In the genomic region with DNA sequence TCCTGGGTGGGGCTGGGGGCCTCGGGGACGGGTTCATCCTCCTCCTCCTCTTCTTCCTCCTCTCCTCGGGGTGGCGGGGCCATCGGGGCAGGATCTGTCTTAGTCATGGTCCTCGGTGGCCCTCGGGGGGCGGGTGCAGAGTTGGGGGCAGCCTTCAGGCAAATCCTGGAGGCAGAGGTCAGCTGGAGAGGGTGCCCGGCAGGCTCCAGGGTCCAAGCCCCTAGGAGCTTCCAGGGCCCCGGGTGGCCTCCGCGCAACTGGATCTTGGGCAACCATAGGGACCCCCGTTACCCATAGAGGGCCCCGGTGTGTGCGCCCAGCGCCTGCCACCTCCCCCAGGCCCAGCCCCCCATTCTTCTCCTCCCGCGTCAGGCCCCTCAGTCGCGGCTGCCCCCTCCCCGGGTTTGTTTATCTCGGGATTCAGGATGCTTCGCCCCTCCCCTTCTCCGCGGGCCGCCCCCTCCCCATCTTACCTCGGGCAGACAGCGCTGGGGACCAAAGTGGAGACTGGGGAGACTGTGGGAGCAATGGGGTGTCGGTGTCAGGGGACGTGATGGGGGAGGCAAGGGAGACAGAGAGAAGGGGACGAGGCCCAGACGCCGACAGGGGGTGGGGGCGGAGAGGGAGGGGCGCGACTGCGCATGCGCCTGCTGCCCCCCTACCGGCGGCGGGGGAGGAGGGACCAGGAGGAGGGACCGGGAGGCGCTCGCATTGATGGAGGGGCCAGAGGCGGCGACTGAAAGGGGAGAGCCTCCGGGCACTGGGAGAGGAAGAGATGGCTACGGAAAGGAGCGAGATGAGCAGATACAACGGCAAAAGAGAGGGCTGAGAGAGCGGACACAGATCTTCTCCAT, we compare ENCODE assay signal across 8 cellular contexts. TPM values are rescaled to one million over a fixed set of nuclear protein-coding genes. Genes with fewer than 3 reads are reported as not detected.
DNase-seq lines count a peak whose midpoint lies in the region; ATAC-seq and TF ChIP-seq lines count a peak whose summit lies in the region.

A gene with protein sequence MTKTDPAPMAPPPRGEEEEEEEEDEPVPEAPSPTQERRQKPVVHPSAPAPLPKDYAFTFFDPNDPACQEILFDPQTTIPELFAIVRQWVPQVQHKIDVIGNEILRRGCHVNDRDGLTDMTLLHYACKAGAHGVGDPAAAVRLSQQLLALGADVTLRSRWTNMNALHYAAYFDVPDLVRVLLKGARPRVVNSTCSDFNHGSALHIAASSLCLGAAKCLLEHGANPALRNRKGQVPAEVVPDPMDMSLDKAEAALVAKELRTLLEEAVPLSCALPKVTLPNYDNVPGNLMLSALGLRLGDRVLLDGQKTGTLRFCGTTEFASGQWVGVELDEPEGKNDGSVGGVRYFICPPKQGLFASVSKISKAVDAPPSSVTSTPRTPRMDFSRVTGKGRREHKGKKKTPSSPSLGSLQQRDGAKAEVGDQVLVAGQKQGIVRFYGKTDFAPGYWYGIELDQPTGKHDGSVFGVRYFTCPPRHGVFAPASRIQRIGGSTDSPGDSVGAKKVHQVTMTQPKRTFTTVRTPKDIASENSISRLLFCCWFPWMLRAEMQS (minus strand): TSS at position 623 of the 854 bp plus-strand sequence. CDS start 516 bp downstream, at position 107.

- CTCF ChIA-PET in activated naive CD4-positive, alpha-beta T cell treated with anti-CD3 and anti-CD28 coated beads for 36 hours (lab: Charles Lee), result no interaction called here
- CTCF ChIA-PET in RWPE1 (lab: Yijun Ruan, JAX), result no interaction called here

- H3K4me1 ChIP-seq in thoracic aorta (ENCODE audit: control insufficient read depth in 1 of 2, low read depth in 2 of 2), result peaks cover 5 to 10% of the 10 kb centered on the region in 2 donors

- POLR2A ChIA-PET in RWPE1 (lab: Yijun Ruan, JAX; ENCODE audit: low non-redundant PET), result no interaction called here

- no peaks in the 10 kb centered on the region for H3K27me3 Mint-ChIP-seq in activated naive CD4-positive, alpha-beta T cell treated with anti-CD3 and anti-CD28 coated beads for 36 hours (ENCODE audit: low read depth)

- no peaks in the 10 kb centered on the region for H3K27me3 ChIP-seq in neural cell (ENCODE audit: insufficient read depth, low read depth, low read length)
- H3K27me3 ChIP-seq in thoracic aorta (replicated peaks; ENCODE audit: insufficient read depth), result no peaks in the 10 kb centered on the region

- H3K36me3 Mint-ChIP-seq in activated naive CD4-positive, alpha-beta T cell treated with anti-CD3 and anti-CD28 coated beads for 36 hours (ENCODE audit: low read depth), result peaks cover 28% of the 10 kb centered on the region

- H3K9ac ChIP-seq in neural cell (ENCODE audit: low read length), result peak within 1 kb of the TSS; percentile 96

- peak; percentile 20 for TF ChIP-seq RAD21 in neural cell (conservative IDR thresholded peaks at IDR 0.05)

- H3K9me3 ChIP-seq in neural cell (ENCODE audit: low read length), result no peaks in the 10 kb centered on the region
- no peaks in the 10 kb centered on the region for H3K9me3 ChIP-seq in thoracic aorta

- H3K27ac ChIP-seq in neural cell (ENCODE audit: low read length) (peak within 1 kb of the TSS; percentile 84), thoracic aorta (peak within 1 kb of the TSS; percentile 81 to 83), RWPE1 (no peak within 1 kb of the TSS)

- intact Hi-C loops in activated naive CD4-positive, alpha-beta T cell treated with anti-CD3 and anti-CD28 coated beads for 36 hours (cut with micrococcal nuclease), result no loop called here

- peaks cover 25% of the 10 kb centered on the region for H3K79me2 ChIP-seq in neural cell (replicated peaks; ENCODE audit: insufficient read depth, low read length)

- H3F3A ChIP-seq in neural cell (ENCODE audit: insufficient read depth, low read length, poor library complexity, severe bottlenecking), result no peaks in the 10 kb centered on the region

- peak within 1 kb of the TSS; percentile 96 for H3K4me3 ChIP-seq in neural cell (ENCODE audit: low read length)
- peak within 1 kb of the TSS; percentile 99 for H3K4me3 ChIP-seq in thoracic aorta

- H4K20me1 ChIP-seq in neural cell (ENCODE audit: insufficient read depth), result no peaks in the 10 kb centered on the region

- peak within 1 kb of the TSS; percentile 83 for H2AFZ ChIP-seq in neural cell (ENCODE audit: low read depth, low read length)

- no peak within 1 kb of the TSS for H3K27ac Mint-ChIP-seq in activated naive CD4-positive, alpha-beta T cell treated with anti-CD3 and anti-CD28 coated beads for 36 hours

- peak within 1 kb of the TSS; percentile 33 for H3K4me3 Mint-ChIP-seq in activated naive CD4-positive, alpha-beta T cell treated with anti-CD3 and anti-CD28 coated beads for 36 hours

- peaks cover 31% of the 10 kb centered on the region for H3K4me1 Mint-ChIP-seq in activated naive CD4-positive, alpha-beta T cell treated with anti-CD3 and anti-CD28 coated beads for 36 hours (ENCODE audit: low read depth)

- ATAC-seq in thoracic aorta (ENCODE audit: insufficient number of reproducible peaks, low FRiP score, low read depth) (peak; percentile 66), HG03432 (IDR thresholded peaks at IDR 0.05; ENCODE audit: unreplicated experiment) (no peak)

- peak; percentile 24 for TF ChIP-seq EP300 in neural cell (conservative IDR thresholded peaks at IDR 0.05; ENCODE audit: poor library complexity, severe bottlenecking)

- H3K9me3 Mint-ChIP-seq in activated naive CD4-positive, alpha-beta T cell treated with anti-CD3 and anti-CD28 coated beads for 36 hours, result no peaks in the 10 kb centered on the region

- H3K36me3 ChIP-seq in neural cell (ENCODE audit: insufficient read depth, low read length) (no peaks in the 10 kb centered on the region), thoracic aorta (no peaks in the 10 kb centered on the region)

- peak within 1 kb of the TSS; percentile 88 for H3K4me2 ChIP-seq in neural cell (ENCODE audit: low read length)

- peak; percentile 63 for DNase-seq in DMS79 treated with DMSO at 0.1 percent for 48 hours (lab: John Stamatoyannopoulos, UW)
- DNase-seq in NCI-H2171 (lab: John Stamatoyannopoulos, UW), result peak; percentile 50
- DNase-seq in activated naive CD4-positive, alpha-beta T cell treated with anti-CD3 and anti-CD28 coated beads for 36 hours, result no peak
- DNase-seq in globus pallidus (ENCODE audit: low spot score), result peak; percentile 82
- no peak for DNase-seq in thoracic aorta (ENCODE audit: low spot score)
- DNase-seq in RWPE1 (ENCODE audit: low spot score), result no peak

- H3K9me2 ChIP-seq in neural cell (ENCODE audit: insufficient read depth, low read length), result no peaks in the 10 kb centered on the region

- TF ChIP-seq CTCF in neural cell (IDR thresholded peaks at IDR 0.05; ENCODE audit: poor library complexity, severe bottlenecking) (peak; percentile 24), thoracic aorta (IDR thresholded peaks at IDR 0.05) (peak; percentile 46), RWPE1 (conservative IDR thresholded peaks at IDR 0.05; ENCODE audit: low read depth) (no peak)

TF ChIP-seq in neural cell, 6 proteins besides CTCF, POLR2A, EP300 and RAD21:
- TF ChIP-seq TAF1 (IDR thresholded peaks at IDR 0.05; ENCODE audit: low read depth), result peak; percentile 55
- TF ChIP-seq SMC3 (conservative IDR thresholded peaks at IDR 0.05; ENCODE audit: poor library complexity), result peak; percentile 27
- TF ChIP-seq, protein P1, sequence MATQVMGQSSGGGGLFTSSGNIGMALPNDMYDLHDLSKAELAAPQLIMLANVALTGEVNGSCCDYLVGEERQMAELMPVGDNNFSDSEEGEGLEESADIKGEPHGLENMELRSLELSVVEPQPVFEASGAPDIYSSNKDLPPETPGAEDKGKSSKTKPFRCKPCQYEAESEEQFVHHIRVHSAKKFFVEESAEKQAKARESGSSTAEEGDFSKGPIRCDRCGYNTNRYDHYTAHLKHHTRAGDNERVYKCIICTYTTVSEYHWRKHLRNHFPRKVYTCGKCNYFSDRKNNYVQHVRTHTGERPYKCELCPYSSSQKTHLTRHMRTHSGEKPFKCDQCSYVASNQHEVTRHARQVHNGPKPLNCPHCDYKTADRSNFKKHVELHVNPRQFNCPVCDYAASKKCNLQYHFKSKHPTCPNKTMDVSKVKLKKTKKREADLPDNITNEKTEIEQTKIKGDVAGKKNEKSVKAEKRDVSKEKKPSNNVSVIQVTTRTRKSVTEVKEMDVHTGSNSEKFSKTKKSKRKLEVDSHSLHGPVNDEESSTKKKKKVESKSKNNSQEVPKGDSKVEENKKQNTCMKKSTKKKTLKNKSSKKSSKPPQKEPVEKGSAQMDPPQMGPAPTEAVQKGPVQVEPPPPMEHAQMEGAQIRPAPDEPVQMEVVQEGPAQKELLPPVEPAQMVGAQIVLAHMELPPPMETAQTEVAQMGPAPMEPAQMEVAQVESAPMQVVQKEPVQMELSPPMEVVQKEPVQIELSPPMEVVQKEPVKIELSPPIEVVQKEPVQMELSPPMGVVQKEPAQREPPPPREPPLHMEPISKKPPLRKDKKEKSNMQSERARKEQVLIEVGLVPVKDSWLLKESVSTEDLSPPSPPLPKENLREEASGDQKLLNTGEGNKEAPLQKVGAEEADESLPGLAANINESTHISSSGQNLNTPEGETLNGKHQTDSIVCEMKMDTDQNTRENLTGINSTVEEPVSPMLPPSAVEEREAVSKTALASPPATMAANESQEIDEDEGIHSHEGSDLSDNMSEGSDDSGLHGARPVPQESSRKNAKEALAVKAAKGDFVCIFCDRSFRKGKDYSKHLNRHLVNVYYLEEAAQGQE (IDR thresholded peaks at IDR 0.05; ENCODE audit: borderline replicate concordance), result peak; percentile 69
- TF ChIP-seq EZH2 (IDR thresholded peaks at IDR 0.05; ENCODE audit: borderline replicate concordance, insufficient read depth, low read length, poor library complexity, severe bottlenecking), result no peak
- peak; percentile 93 for TF ChIP-seq POLR2AphosphoS5 (IDR thresholded peaks at IDR 0.05)
- no peak for TF ChIP-seq MXI1 (conservative IDR thresholded peaks at IDR 0.05; ENCODE audit: poor library complexity, severe bottlenecking)

RNA-seq across cellular contexts. Expression of the gene that starts here (rescaled TPM):
- total RNA-seq in activated naive CD4-positive, alpha-beta T cell treated with anti-CD3 and anti-CD28 coated beads for 36 hours, result under 1 TPM in 1 of 2 experiments, not detected in 1; 0.15 TPM
- polyA plus RNA-seq in neural cell, result 5.6 and 7.8 TPM in 2 replicates
- 26.1 and 40.7 TPM in 2 replicates for polyA minus RNA-seq in neural cell
- total RNA-seq in thoracic aorta, result 10 to 100 TPM; 21.3 to 29.0 TPM

Comparison
In these comparisons a context has a peak if more than half of its experiments do, and no peak if none do; other contexts are left out.
1. RNA of the gene that starts here (total RNA-seq): 21.3 to 29.0 TPM in thoracic aorta; 0.15 TPM in activated naive CD4-positive, alpha-beta T cell treated with anti-CD3 and anti-CD28 coated beads for 36 hours; every median in the first group is over 10 times any median in the second.
2. DNase-seq: peak in DMS79 treated with DMSO at 0.1 percent for 48 hours (single experiment), NCI-H2171 (single experiment) and globus pallidus (single experiment); none in activated naive CD4-positive, alpha-beta T cell treated with anti-CD3 and anti-CD28 coated beads for 36 hours (single experiment), thoracic aorta (single experiment) and RWPE1 (single experiment).